8 cellular contexts compared by ENCODE assay signal in the genomic region with DNA sequence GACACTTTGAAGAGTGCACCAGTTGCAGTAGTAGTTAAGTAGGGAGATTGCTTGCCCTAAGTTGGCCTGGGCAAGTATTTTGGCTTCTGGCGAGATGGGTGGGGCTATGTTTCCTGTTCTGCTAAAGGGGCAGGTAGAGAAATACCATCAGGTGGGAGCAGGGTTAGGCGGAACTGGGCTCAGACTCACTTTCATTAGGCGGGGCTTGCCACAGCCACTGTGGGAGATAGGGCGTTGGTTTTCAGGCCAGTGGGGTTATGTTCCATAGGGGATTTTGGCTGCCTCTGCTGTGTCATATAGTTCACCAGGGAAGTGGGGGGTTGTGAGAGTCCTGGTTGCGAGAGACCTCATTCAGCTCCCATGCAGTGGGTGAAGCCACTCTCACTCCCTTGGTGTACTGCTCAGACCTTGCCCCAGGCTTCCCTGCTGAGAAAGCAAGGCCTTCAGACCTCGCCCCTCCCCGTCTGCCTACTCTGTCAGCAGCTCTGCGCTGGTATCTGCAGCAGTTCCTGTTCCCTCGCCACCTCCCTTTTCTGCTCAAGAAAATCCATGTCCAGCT. TPM values are rescaled to one million over a fixed set of nuclear protein-coding genes. Genes with fewer than 3 reads are reported as not detected.
DNase-seq lines count a peak whose midpoint lies in the region; ATAC-seq, FAIRE-seq and TF ChIP-seq lines count a peak whose summit lies in the region.

No MANE protein-coding gene starts in this region.

- H3K9me3 ChIP-seq in keratinocyte (ENCODE audit: control insufficient read depth, low read depth, low read length) (no peaks in the 10 kb centered on the region), PC-9 (ENCODE audit: insufficient read depth, low read depth) (no peaks in the 10 kb centered on the region), SJCRH30 (replicated peaks) (peaks cover 10% of the 10 kb centered on the region; the same call in 1 of the 2 replicates)

- H3F3A ChIP-seq in PC-9 (ENCODE audit: insufficient read depth, low read depth), result no peaks in the 10 kb centered on the region

- peaks cover 97% of the 10 kb centered on the region for H3K36me3 Mint-ChIP-seq in stimulated activated effector memory CD8-positive, alpha-beta T cell treated with anti-CD3 and anti-CD28 coated beads, Interleukin-12 subunit alpha, Interleukin-12 subunit beta, amount 100 ng/mL, for 72 hours

- CTCF ChIA-PET in PC-9 (lab: Charles Lee), result interaction anchor here (0.6 kb wide), 1 partner anchor 577 kb away, joined by 3 read pairs; no protein-coding TSS in a partner anchor

- dilution Hi-C loops in keratinocyte (cut with MboI; ENCODE audit: extremely low pct_ligation_motif_present, low sequenced_read_pairs), result no loop called here

- no peaks in the 10 kb centered on the region for H3K9me2 ChIP-seq in PC-9 (ENCODE audit: insufficient read depth)

- H3K79me2 ChIP-seq in keratinocyte (ENCODE audit: control insufficient read depth, insufficient read depth, low read length) (peaks cover 87% of the 10 kb centered on the region), PC-9 (ENCODE audit: low read depth) (peaks cover 92% of the 10 kb centered on the region)

- peak; percentile 17 for DNase-seq in activated CD4-positive, CD25-positive, alpha-beta regulatory T cell treated with anti-CD3 and anti-CD28 coated beads, Interleukin-2, amount 50 U/mL, for 16 hours (ENCODE audit: low read depth, low spot score)
- no peak for DNase-seq in activated CD4-positive, CD25-positive, alpha-beta regulatory T cell treated with anti-CD3 and anti-CD28 coated beads, Interleukin-2, amount 50 U/mL, for 72 hours
- DNase-seq in activated T-cell treated with anti-CD3 and anti-CD28 coated beads, Interleukin-2, amount 50 U/mL, for 1 hour, result peak; percentile 47
- peak; percentile 11 for DNase-seq in keratinocyte (ENCODE audit: low read depth, low spot score)
- peak; percentile 49 to 82 for DNase-seq in stimulated activated effector memory CD8-positive, alpha-beta T cell treated with anti-CD3 and anti-CD28 coated beads, Interleukin-12 subunit alpha, Interleukin-12 subunit beta, amount 100 ng/mL, for 72 hours (ENCODE audit: low spot score in 2 of 2)
- DNase-seq in PC-9, result no peak
- DNase-seq in SJCRH30, result no peak

- H3K4me1 Mint-ChIP-seq in stimulated activated effector memory CD8-positive, alpha-beta T cell treated with anti-CD3 and anti-CD28 coated beads, Interleukin-12 subunit alpha, Interleukin-12 subunit beta, amount 100 ng/mL, for 72 hours, result peaks cover 65% of the 10 kb centered on the region

- peak overlapping the region; percentile 94 for H3K4me2 ChIP-seq in keratinocyte (ENCODE audit: control insufficient read depth, extremely low read depth, insufficient read depth, low read depth, low read length)
- no peak overlapping the region for H3K4me2 ChIP-seq in PC-9

- FAIRE-seq in keratinocyte (lab: Jason Lieb, UNC), result peak; percentile 75

- intact Hi-C loops in PC-9 (cut with micrococcal nuclease; ENCODE audit: unreplicated experiment), result no loop called here

- BruUV-seq in PC-9 (replicated peaks; lab: Mats Ljungman, UMichigan), result no TSS peak

- H4K20me1 ChIP-seq in keratinocyte (ENCODE audit: control insufficient read depth, extremely low read depth, insufficient read depth, low read length) (peaks cover 6% of the 10 kb centered on the region), PC-9 (ENCODE audit: insufficient read depth) (peaks cover 42% of the 10 kb centered on the region)

- H3K9ac ChIP-seq in keratinocyte (ENCODE audit: control insufficient read depth, extremely low read depth, insufficient read depth, low read length), result peak overlapping the region; percentile 77

- peak overlapping the region; percentile 91 for H3K27ac ChIP-seq in keratinocyte (ENCODE audit: control insufficient read depth, insufficient read depth, low read length)
- no peak overlapping the region for H3K27ac ChIP-seq in PC-9
- no peak overlapping the region for H3K27ac ChIP-seq in SJCRH30

- POLR2A ChIA-PET in PC-9 (lab: Charles Lee; ENCODE audit: unreplicated experiment), result no interaction called here

- peaks cover 5% of the 10 kb centered on the region for H3K9me1 ChIP-seq in keratinocyte (ENCODE audit: control insufficient read depth, extremely low read depth, insufficient read depth, low read length)

- H3K9me3 Mint-ChIP-seq in stimulated activated effector memory CD8-positive, alpha-beta T cell treated with anti-CD3 and anti-CD28 coated beads, Interleukin-12 subunit alpha, Interleukin-12 subunit beta, amount 100 ng/mL, for 72 hours, result peaks cover 6% of the 10 kb centered on the region

- no peak for TF ChIP-seq CTCF in keratinocyte (optimal IDR thresholded peaks at IDR 0.05 in 1 of 3, IDR thresholded peaks at IDR 0.05 in 1 of 3, conservative IDR thresholded peaks at IDR 0.05 in 1 of 3; ENCODE audit: extremely low read depth in 1 of 3, insufficient read depth in 2 of 3, low read length in 3 of 3)
- TF ChIP-seq CTCF in PC-9 (conservative IDR thresholded peaks at IDR 0.05), result no peak

- no peaks in the 10 kb centered on the region for H3K27me3 ChIP-seq in keratinocyte (ENCODE audit: control insufficient read depth, extremely low read depth, insufficient read depth, low read length)
- H3K27me3 ChIP-seq in PC-9 (ENCODE audit: insufficient read depth, low read depth), result no peaks in the 10 kb centered on the region
- H3K27me3 ChIP-seq in SJCRH30, result no peaks in the 10 kb centered on the region

- H2AFZ ChIP-seq in keratinocyte (ENCODE audit: control insufficient read depth, low read length) (peak overlapping the region; percentile 52), PC-9 (no peak overlapping the region)

- H3K36me3 ChIP-seq in keratinocyte (ENCODE audit: control insufficient read depth in 2 of 2, extremely low read depth in 1 of 2, insufficient read depth in 2 of 2, low read length in 2 of 2) (no peaks in the 10 kb centered on the region), PC-9 (ENCODE audit: low read depth) (peaks cover 8% of the 10 kb centered on the region; the same call in 1 of the 2 replicates), SJCRH30 (peaks cover 44% of the 10 kb centered on the region)

- H3K4me3 ChIP-seq in keratinocyte (ENCODE audit: control insufficient read depth in 2 of 3, extremely low read depth in 1 of 3, insufficient read depth in 2 of 3, low read depth in 1 of 3, low read length in 3 of 3), result peak overlapping the region in 2 of 3 experiments; percentile 54 to 67
- H3K4me3 ChIP-seq in PC-9, result no peak overlapping the region
- H3K4me3 ChIP-seq in SJCRH30, result no peak overlapping the region

- peak overlapping the region; percentile 74 for H3K27ac Mint-ChIP-seq in stimulated activated effector memory CD8-positive, alpha-beta T cell treated with anti-CD3 and anti-CD28 coated beads, Interleukin-12 subunit alpha, Interleukin-12 subunit beta, amount 100 ng/mL, for 72 hours

- H3K4me3 Mint-ChIP-seq in stimulated activated effector memory CD8-positive, alpha-beta T cell treated with anti-CD3 and anti-CD28 coated beads, Interleukin-12 subunit alpha, Interleukin-12 subunit beta, amount 100 ng/mL, for 72 hours, result peak overlapping the region; percentile 49

- peak; percentile 92 for ATAC-seq in HG03442 (IDR thresholded peaks at IDR 0.05; ENCODE audit: unreplicated experiment)
- ATAC-seq in stimulated activated effector memory CD8-positive, alpha-beta T cell treated with anti-CD3 and anti-CD28 coated beads, Interleukin-12 subunit alpha, Interleukin-12 subunit beta, amount 100 ng/mL, for 72 hours, result peak; percentile 99

- H3K4me1 ChIP-seq in keratinocyte (ENCODE audit: control insufficient read depth, extremely low read depth, insufficient read depth, low read length) (peaks cover 23% of the 10 kb centered on the region), PC-9 (replicated peaks; ENCODE audit: insufficient read depth) (no peaks in the 10 kb centered on the region), SJCRH30 (no peaks in the 10 kb centered on the region)

RNA-seq across cellular contexts. Expression of a gene that starts 43.3 kb away (rescaled TPM):
- 10.1 to 19.6 TPM (median 14.8 TPM) in 3 replicates for polyA plus RNA-seq in keratinocyte
- 36.5 TPM for polyA plus RNA-seq in keratinocyte (2011; ENCODE audit: low read depth)
- polyA plus RNA-seq in keratinocyte (2011; cell fraction: cytosol; rRNA removed), result 15.9 and 26.4 TPM in 2 replicates
- 32.0 and 32.1 TPM in 2 replicates for polyA plus RNA-seq in keratinocyte (2011; cell fraction: nucleus; rRNA removed)
- polyA plus RNA-seq in keratinocyte (2012; ENCODE audit: low replicate concordance), result 21.5 and 22.7 TPM in 2 replicates
- polyA minus RNA-seq in keratinocyte, result 12.8 to 18.6 TPM (median 17.7 TPM) in 3 replicates
- 8.8 TPM for polyA minus RNA-seq in keratinocyte (2011; cell fraction: cytosol; rRNA and poly(A)+ RNA removed)
- 12.9 and 34.5 TPM in 2 replicates for polyA minus RNA-seq in keratinocyte (2011; cell fraction: nucleus; rRNA and poly(A)+ RNA removed)
- 37.2 and 50.3 TPM in 2 replicates for total RNA-seq in PC-9 (2021)
- 27.6 and 29.7 TPM in 2 replicates for total RNA-seq in SJCRH30 (2014; rRNA removed; shearing (Covaris generic))

Comparison
In these comparisons a context has a peak if more than half of its experiments do, and no peak if none do; other contexts are left out.
1. DNase-seq: peak in activated CD4-positive, CD25-positive, alpha-beta regulatory T cell treated with anti-CD3 and anti-CD28 coated beads, Interleukin-2, amount 50 U/mL, for 16 hours (single experiment), activated T-cell treated with anti-CD3 and anti-CD28 coated beads, Interleukin-2, amount 50 U/mL, for 1 hour (single experiment), keratinocyte (single experiment) and stimulated activated effector memory CD8-positive, alpha-beta T cell treated with anti-CD3 and anti-CD28 coated beads, Interleukin-12 subunit alpha, Interleukin-12 subunit beta, amount 100 ng/mL, for 72 hours (2 of 2); none in activated CD4-positive, CD25-positive, alpha-beta regulatory T cell treated with anti-CD3 and anti-CD28 coated beads, Interleukin-2, amount 50 U/mL, for 72 hours (single experiment), PC-9 (0 of 2) and SJCRH30 (0 of 2).
2. H3K4me3 ChIP-seq: peak in keratinocyte (2 of 3); none in PC-9 (single experiment) and SJCRH30 (single experiment).